In the genomic region with DNA sequence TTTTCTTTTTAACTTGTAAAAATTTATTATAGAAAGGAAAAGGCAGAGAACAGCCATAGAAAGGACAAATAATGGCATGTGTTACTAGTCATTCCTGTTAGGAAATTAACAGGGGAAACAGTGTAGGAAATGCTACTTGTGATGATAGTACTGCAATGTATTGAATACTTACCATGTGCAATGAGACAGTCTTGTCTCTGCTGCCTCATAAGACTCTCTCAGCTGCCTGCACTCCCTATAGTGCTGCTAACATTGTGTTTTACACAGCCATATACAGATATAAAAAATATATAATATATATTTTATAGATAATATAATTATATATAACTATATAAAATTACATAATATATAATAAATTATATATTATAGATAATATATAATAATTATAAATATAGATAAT, we compare ENCODE assay signal across 17 cellular contexts.
"Had no signal": no experiment of that assay in that cellular context is flagged by ENCODE, and none has a peak within 500 bp of the region (broad histone marks: within the 10 kb centered on the region; RNA-seq: fewer than 3 reads in every experiment).

No MANE protein-coding gene starts in this region.

- H3K27me3 Mint-ChIP-seq: natural killer cell treated with Interleukin-12 subunit alpha and Interleukin-12 subunit beta and Interleukin-15 and Interleukin-18, amount 100 ng/mL, for 72 hours; stimulated activated naive B cell treated with anti-CD40 and anti-IgM and Interleukin-4, amounts not matched to agents 10 μg/mL and 1 μg/mL and 100 μg/mL, for 72 hours had no signal

- H3K27ac Mint-ChIP-seq: endodermal cell; immature natural killer cell; memory B cell; mesothelial cell of epicardium; natural killer cell treated with Interleukin-12 subunit alpha and Interleukin-12 subunit beta and Interleukin-15 and Interleukin-18, amount 100 ng/mL, for 72 hours; neural progenitor cell; stimulated activated naive B cell treated with anti-CD40 and anti-IgM and Interleukin-4, amounts not matched to agents 10 μg/mL and 1 μg/mL and 100 μg/mL, for 72 hours had no signal

- H3K4me3 Mint-ChIP-seq: endodermal cell; immature natural killer cell; memory B cell; mesothelial cell of epicardium; natural killer cell treated with Interleukin-12 subunit alpha and Interleukin-12 subunit beta and Interleukin-15 and Interleukin-18, amount 100 ng/mL, for 72 hours; neural progenitor cell; stimulated activated naive B cell treated with anti-CD40 and anti-IgM and Interleukin-4, amounts not matched to agents 10 μg/mL and 1 μg/mL and 100 μg/mL, for 72 hours had no signal

- DNase-seq: effector CD4-positive, alpha-beta T cell; endodermal cell; foreskin keratinocyte; immature natural killer cell; left ventricle myocardium inferior; lower lobe of right lung; nucleus accumbens; ovary; sigmoid colon; stimulated activated CD4-positive, alpha-beta T cell treated with anti-CD3 and anti-CD28 coated beads, Interleukin-2, amount 100 ng/mL, for 24 hours; stimulated activated CD4-positive, alpha-beta T cell treated with anti-CD3 and anti-CD28 coated beads, Interleukin-4, amount 100 ng/mL, for 4 hours; stimulated activated naive B cell treated with anti-CD40 and anti-IgM and Interleukin-4, amounts not matched to agents 10 μg/mL and 1 μg/mL and 100 μg/mL, for 72 hours; trophoblast cell had no signal

- H3K36me3 Mint-ChIP-seq: immature natural killer cell; memory B cell; mesothelial cell of epicardium; natural killer cell treated with Interleukin-12 subunit alpha and Interleukin-12 subunit beta and Interleukin-15 and Interleukin-18, amount 100 ng/mL, for 72 hours; neural progenitor cell; stimulated activated naive B cell treated with anti-CD40 and anti-IgM and Interleukin-4, amounts not matched to agents 10 μg/mL and 1 μg/mL and 100 μg/mL, for 72 hours had no signal

- ATAC-seq: foreskin keratinocyte; lower lobe of right lung; natural killer cell treated with Interleukin-12 subunit alpha and Interleukin-12 subunit beta and Interleukin-15 and Interleukin-18, amount 100 ng/mL, for 72 hours; stimulated activated naive B cell treated with anti-CD40 and anti-IgM and Interleukin-4, amounts not matched to agents 10 μg/mL and 1 μg/mL and 100 μg/mL, for 72 hours had no signal

- H3K4me1 Mint-ChIP-seq: endodermal cell; immature natural killer cell; memory B cell; mesothelial cell of epicardium; neural progenitor cell; stimulated activated naive B cell treated with anti-CD40 and anti-IgM and Interleukin-4, amounts not matched to agents 10 μg/mL and 1 μg/mL and 100 μg/mL, for 72 hours had no signal
